10 cellular contexts compared by ENCODE assay signal in genomic region chr10:14093735-14094484, GRCh38.
DNase-seq lines count a peak whose midpoint lies in the region; ATAC-seq, FAIRE-seq and TF ChIP-seq lines count a peak whose summit lies in the region.
"Had no signal": no experiment of that assay in that cellular context is flagged by ENCODE, and none has a peak within 500 bp of the region (broad histone marks: within the 10 kb centered on the region; RNA-seq: fewer than 3 reads in every experiment).

No MANE protein-coding gene starts in this region.

- H3K79me2 ChIP-seq in KMS-11 (ENCODE audit: insufficient read depth, low read depth) = no peaks in the 10 kb centered on the region

- FAIRE-seq in small intestine (lab: Jason Lieb, UNC) = no peak

- no peaks in the 10 kb centered on the region for H3K27me3 Mint-ChIP-seq in CD8-positive, alpha-beta T cell (ENCODE audit: low read depth)

- H3K4me3 Mint-ChIP-seq in CD8-positive, alpha-beta T cell = no peak overlapping the region
- H3K4me3 Mint-ChIP-seq: activated naive CD8-positive, alpha-beta T cell treated with anti-CD3 and anti-CD28 coated beads, Interleukin-2, amount 10 ng/mL, durations not matched to agents 7 days and 5 days had no signal

- CTCF ChIA-PET in CD8-positive, alpha-beta T cell (lab: Charles Lee) = interaction anchor here (0.7 to 1.1 kb wide), 7 partner anchors 16 to 434 kb away, joined by 3 to 5 read pairs (median 3); no protein-coding TSS in a partner anchor
- CTCF ChIA-PET in HEK293T (lab: Yijun Ruan, JAX) = interaction anchor here (1.2 kb wide), 1 partner anchor 307 kb away, joined by 4 read pairs; no protein-coding TSS in a partner anchor

- no peaks in the 10 kb centered on the region for H3K4me1 Mint-ChIP-seq in CD8-positive, alpha-beta T cell (ENCODE audit: low read depth)
- H3K4me1 Mint-ChIP-seq: activated naive CD8-positive, alpha-beta T cell treated with anti-CD3 and anti-CD28 coated beads, Interleukin-2, amount 10 ng/mL, durations not matched to agents 7 days and 5 days had no signal

- H3K27ac ChIP-seq in CD8-positive, alpha-beta T cell (ENCODE audit: low read depth, low read length) = no peak overlapping the region
- H3K27ac ChIP-seq in KMS-11 = no peak overlapping the region
- no peak overlapping the region for H3K27ac ChIP-seq in lower lobe of right lung
- no peak overlapping the region for H3K27ac ChIP-seq in small intestine (ENCODE audit: low read depth in 1 of 2, low read length in 1 of 2)

- no peaks in the 10 kb centered on the region for H3K4me1 ChIP-seq in CD8-positive, alpha-beta T cell (ENCODE audit: insufficient read depth, low read length)
- H3K4me1 ChIP-seq in KMS-11 (ENCODE audit: low read depth, poor library complexity, severe bottlenecking) = no peaks in the 10 kb centered on the region
- H3K4me1 ChIP-seq in lower lobe of right lung = peaks cover 6% of the 10 kb centered on the region
- no peaks in the 10 kb centered on the region for H3K4me1 ChIP-seq in small intestine (ENCODE audit: control insufficient read depth in 2 of 2, insufficient read depth in 1 of 2, low read depth in 1 of 2, low read length in 1 of 2)
- H3K4me1 ChIP-seq: HAP-1 had no signal

- H3K36me3 ChIP-seq in CD8-positive, alpha-beta T cell (ENCODE audit: insufficient read depth, low read length) = no peaks in the 10 kb centered on the region
- H3K36me3 ChIP-seq in KMS-11 (ENCODE audit: insufficient read depth) (no peaks in the 10 kb centered on the region), lower lobe of right lung (no peaks in the 10 kb centered on the region), small intestine (ENCODE audit: control insufficient read depth in 2 of 2, insufficient read depth in 2 of 2, low read length in 2 of 2) (no peaks in the 10 kb centered on the region)
- H3K36me3 ChIP-seq: HAP-1 had no signal

- H3K4me2 ChIP-seq in KMS-11 = no peak overlapping the region

- H3K36me3 Mint-ChIP-seq in CD8-positive, alpha-beta T cell = no peaks in the 10 kb centered on the region
- H3K36me3 Mint-ChIP-seq: activated naive CD8-positive, alpha-beta T cell treated with anti-CD3 and anti-CD28 coated beads, Interleukin-2, amount 10 ng/mL, durations not matched to agents 7 days and 5 days had no signal

- H3K9me3 Mint-ChIP-seq in CD8-positive, alpha-beta T cell = no peaks in the 10 kb centered on the region
- H3K9me3 Mint-ChIP-seq: activated naive CD8-positive, alpha-beta T cell treated with anti-CD3 and anti-CD28 coated beads, Interleukin-2, amount 10 ng/mL, durations not matched to agents 7 days and 5 days had no signal

- ATAC-seq in CD8-positive, alpha-beta T cell = no peak
- ATAC-seq in lower lobe of right lung (peak; percentile 29 to 46), GM21381 (IDR thresholded peaks at IDR 0.05; ENCODE audit: unreplicated experiment) (no peak)

- no peaks in the 10 kb centered on the region for H4K20me1 ChIP-seq in KMS-11 (ENCODE audit: insufficient read depth)

- H2AFZ ChIP-seq in KMS-11 (ENCODE audit: low read depth) = no peak overlapping the region

- intact Hi-C loops in CD8-positive, alpha-beta T cell (cut with DNase I, micrococcal nuclease) = loop anchor here (1.0 to 10.0 kb wide), 5 partner anchors 89 to 433 kb away; no protein-coding TSS in a partner anchor
- intact Hi-C loops in lower lobe of right lung (cut with DNase I) = loop anchor here (10.0 kb wide), 1 partner anchor 299 kb away; no protein-coding TSS in a partner anchor

- H3K9me3 ChIP-seq in CD8-positive, alpha-beta T cell (ENCODE audit: low read length) = no peaks in the 10 kb centered on the region
- H3K9me3 ChIP-seq in lower lobe of right lung (no peaks in the 10 kb centered on the region), small intestine (ENCODE audit: control insufficient read depth, low read depth) (no peaks in the 10 kb centered on the region)
- H3K9me3 ChIP-seq: HAP-1 had no signal

- no peak for DNase-seq in CD8-positive, alpha-beta T cell
- DNase-seq in cerebellum (ENCODE audit: low spot score) (peak; percentile 20), lower lobe of right lung (no peak), small intestine (no peak), HEK293T (ENCODE audit: extremely low spot score) (no peak)
- DNase-seq in activated effector memory CD4-positive, alpha-beta T cell treated with Interleukin-2 at 50 U/mL for 16 hours = no peak
- DNase-seq: activated naive CD8-positive, alpha-beta T cell treated with anti-CD3 and anti-CD28 coated beads, Interleukin-2, amount 10 ng/mL, durations not matched to agents 7 days and 5 days had no signal

- POLR2A ChIA-PET in CD8-positive, alpha-beta T cell (lab: Charles Lee) = no interaction called here
- POLR2A ChIA-PET in HEK293T (lab: Yijun Ruan, JAX) = interaction anchor here (0.6 kb wide), 1 partner anchor 11 kb away, joined by 3 read pairs; no protein-coding TSS in a partner anchor

- 55 to 68% (median 65%) methylated on average over 14 of the region's 14 CpGs for WGBS in small intestine, 3 donors

- peak; percentile 25 for TF ChIP-seq CTCF in CD8-positive, alpha-beta T cell (IDR thresholded peaks at IDR 0.05)
- TF ChIP-seq CTCF in KMS-11 (conservative IDR thresholded peaks at IDR 0.05; ENCODE audit: low read depth, low read length) (0 out of 2 replicates have a peak, but pooled peaks have one; percentile 4), lower lobe of right lung (IDR thresholded peaks at IDR 0.05) (peak; percentile 47)

- no peak overlapping the region for H3K4me3 ChIP-seq in CD8-positive, alpha-beta T cell (ENCODE audit: low read depth, low read length)
- H3K4me3 ChIP-seq in KMS-11 (IDR thresholded peaks at IDR 0.05; ENCODE audit: insufficient read depth, low read depth, low read length) = no peak overlapping the region
- no peak overlapping the region for H3K4me3 ChIP-seq in lower lobe of right lung
- H3K4me3 ChIP-seq in small intestine (ENCODE audit: low read depth in 1 of 2, low read length in 2 of 2) = no peak overlapping the region
- H3K4me3 ChIP-seq: HAP-1 had no signal

- H3K9ac ChIP-seq in KMS-11 = no peak overlapping the region

- H3K27me3 ChIP-seq in CD8-positive, alpha-beta T cell (ENCODE audit: insufficient read depth, low read length) = no peaks in the 10 kb centered on the region
- H3K27me3 ChIP-seq in KMS-11 (ENCODE audit: insufficient read depth, low read depth) (no peaks in the 10 kb centered on the region), lower lobe of right lung (ENCODE audit: low read depth) (no peaks in the 10 kb centered on the region), small intestine (ENCODE audit: control insufficient read depth in 2 of 2, insufficient read depth in 2 of 2, low read length in 2 of 2) (no peaks in the 10 kb centered on the region)

- H3K27ac Mint-ChIP-seq in CD8-positive, alpha-beta T cell = no peak overlapping the region
- H3K27ac Mint-ChIP-seq: activated naive CD8-positive, alpha-beta T cell treated with anti-CD3 and anti-CD28 coated beads, Interleukin-2, amount 10 ng/mL, durations not matched to agents 7 days and 5 days had no signal

TF ChIP-seq in HEK293T, 16 proteins besides CTCF, POLR2A, EP300 and RAD21:
- no peak for TF ChIP-seq PKNOX1 (IDR thresholded peaks at IDR 0.05)
- TF ChIP-seq ELF4 (IDR thresholded peaks at IDR 0.05) = no peak
- no peak for TF ChIP-seq ZNF384 (IDR thresholded peaks at IDR 0.05)
- no peak for TF ChIP-seq CTBP1 (IDR thresholded peaks at IDR 0.05; ENCODE audit: borderline replicate concordance)
- no peak for TF ChIP-seq FOXM1 (IDR thresholded peaks at IDR 0.05; ENCODE audit: borderline replicate concordance)
- no peak for TF ChIP-seq NFRKB (IDR thresholded peaks at IDR 0.05)
- TF ChIP-seq FOXA1 (IDR thresholded peaks at IDR 0.05) = no peak
- no peak for TF ChIP-seq TARDBP (IDR thresholded peaks at IDR 0.05)
- no peak for TF ChIP-seq ARNT (IDR thresholded peaks at IDR 0.05)
- no peak for TF ChIP-seq SP1 (IDR thresholded peaks at IDR 0.05)
- no peak for TF ChIP-seq FOXK2 (IDR thresholded peaks at IDR 0.05)
- no peak for TF ChIP-seq BHLHE40 (IDR thresholded peaks at IDR 0.05; ENCODE audit: borderline replicate concordance)
- TF ChIP-seq SUZ12 (IDR thresholded peaks at IDR 0.05) = no peak
- no peak for TF ChIP-seq LEF1 (IDR thresholded peaks at IDR 0.05; ENCODE audit: borderline replicate concordance)
- TF ChIP-seq L3MBTL2 (conservative IDR thresholded peaks at IDR 0.05) = no peak
TF ChIP-seq in HEK293T: peak in this region for 0.

Comparison
In these comparisons a context has a peak if more than half of its experiments do, and no peak if none do; other contexts are left out.
1. ATAC-seq: peak in lower lobe of right lung (2 of 2); none in CD8-positive, alpha-beta T cell (single experiment) and GM21381 (single experiment).
2. Peak in every context shown above with its lines, with median percentiles within 50 percentile points of each other: CTCF ChIP-seq.